ENCODE assay signal across 8 cellular contexts in the genomic region with DNA sequence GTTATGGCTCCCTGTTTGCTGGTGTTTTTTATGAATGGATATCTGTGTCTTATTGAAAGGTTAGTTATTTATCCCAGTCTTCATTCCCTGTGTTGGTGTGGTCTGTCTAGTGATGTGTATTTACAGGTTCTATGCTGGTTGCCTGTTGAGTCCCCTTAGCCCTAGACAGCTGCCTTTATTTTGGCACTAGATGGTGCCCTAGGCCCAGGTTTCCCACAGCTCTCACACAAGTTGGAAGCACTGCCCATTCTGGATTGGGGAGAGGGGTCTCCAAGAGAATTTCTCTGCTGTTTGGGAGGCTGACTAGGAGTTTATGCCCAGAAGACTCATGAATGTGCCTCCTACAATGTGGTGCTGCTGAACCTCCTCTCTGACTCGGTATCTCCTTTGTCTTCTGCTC. TPM values are rescaled to one million over a fixed set of nuclear protein-coding genes. Genes with fewer than 3 reads are reported as not detected.
A peak's percentile ranks its signal among the peaks of the same experiment; 100 is the strongest.
DNase-seq lines count a peak whose midpoint lies in the region; TF ChIP-seq lines count a peak whose summit lies in the region.
"Had no signal": no experiment of that assay in that cellular context is flagged by ENCODE, and none has a peak within 500 bp of the region (broad histone marks: within the 10 kb centered on the region; RNA-seq: fewer than 3 reads in every experiment).

No MANE protein-coding gene starts in this region.

- H3K27me3 ChIP-seq in adipocyte (replicated peaks; ENCODE audit: control insufficient read depth, insufficient read depth, low read length): no peaks in the 10 kb centered on the region
- no peaks in the 10 kb centered on the region for H3K27me3 ChIP-seq in tibial artery

- no peak overlapping the region for H3K4me3 ChIP-seq in GM12865 (ENCODE audit: low read depth, low read length)
- H3K4me3 ChIP-seq in adipocyte (ENCODE audit: low read length): no peak overlapping the region
- H3K4me3 ChIP-seq in tibial artery: no peak overlapping the region

- intact Hi-C loops in tibial artery (cut with DNase I; ENCODE audit: low total_unique reads): no loop called here

- H3K27ac ChIP-seq in tibial artery: no peak overlapping the region

- peak; percentile 38 for DNase-seq in GM12865 (ENCODE audit: low read depth)
- DNase-seq in HS-27A (ENCODE audit: low read depth): peak; percentile 3
- DNase-seq in adipocyte (ENCODE audit: low read depth): peak; percentile 25
- DNase-seq in myocyte (ENCODE audit: low read depth): peak; percentile 38
- no peak for DNase-seq in tibial artery
- DNase-seq in amygdala (lab: John Stamatoyannopoulos, UW): no peak
- DNase-seq in AG08395 (ENCODE audit: low spot score): no peak
- DNase-seq: retina had no signal

- peak; percentile 45 for TF ChIP-seq CTCF in GM12865 (IDR thresholded peaks at IDR 0.05; ENCODE audit: insufficient read depth, low read depth, low read length, missing control alignments)
- TF ChIP-seq CTCF in tibial artery (IDR thresholded peaks at IDR 0.05): no peak

- H3K4me1 ChIP-seq in adipocyte (ENCODE audit: control insufficient read depth, insufficient read depth, low read length) (no peaks in the 10 kb centered on the region), tibial artery (no peaks in the 10 kb centered on the region)

- H3K9ac ChIP-seq in adipocyte (ENCODE audit: low read length): no peak overlapping the region

- H3K9me3 ChIP-seq in adipocyte (ENCODE audit: control insufficient read depth, low read length) (peaks cover 18% of the 10 kb centered on the region), tibial artery (peaks cover 0 to 23% (median 11%) of the 10 kb centered on the region in 3 donors)

- H3K36me3 ChIP-seq in adipocyte (ENCODE audit: control insufficient read depth, insufficient read depth, low read length, severe bottlenecking) (no peaks in the 10 kb centered on the region), tibial artery (no peaks in the 10 kb centered on the region)

RNA-seq across cellular contexts. Expression of gene GRM1, which starts 12.4 kb away (rescaled TPM):
- 0.21 and 0.75 TPM in 2 replicates for total RNA-seq in myocyte
- 0.04 TPM for polyA plus RNA-seq in myocyte (2012)

Comparison
In these comparisons a context has a peak if more than half of its experiments do, and no peak if none do; other contexts are left out.
1. DNase-seq: peak in GM12865 (single experiment), HS-27A (single experiment), adipocyte (single experiment) and myocyte (single experiment); none in tibial artery (0 of 2), amygdala (0 of 56) and AG08395 (single experiment).